In genomic region chr19:9507285-9507684, GRCh38 we compare ENCODE assay signal across 37 cellular contexts. TPM values are rescaled to one million over a fixed set of nuclear protein-coding genes. Genes with fewer than 3 reads are reported as not detected.
"Had no signal": no experiment of that assay in that cellular context is flagged by ENCODE, and none has a peak within 500 bp of the region (broad histone marks: within the 10 kb centered on the region; RNA-seq: fewer than 3 reads in every experiment).

No MANE protein-coding gene starts in this region.

- H3K4me3 ChIP-seq: MG63 had no signal

- H3K36me3 ChIP-seq: MG63 had no signal

- H3K27me3 ChIP-seq: MG63 had no signal

- DNase-seq: Karpas-422, Kasumi-1, MG63, MM.1S, MV-4-11, NCI-H1048, NCI-H1092, NCI-H1092 treated with DMSO at 0.1 percent for 48 hours, NCI-H1105, NCI-H1105 treated with DMSO at 0.1 percent for 48 hours, NCI-H1417, NCI-H1417 treated with DMSO at 0.1 percent for 48 hours, NCI-H1436, NCI-H1436 treated with DMSO at 0.1 percent for 48 hours, NCI-H146, NCI-H1694, NCI-H1694 treated with DMSO at 0.1 percent for 48 hours, NCI-H187, NCI-H187 treated with DMSO at 0.1 percent for 48 hours, NCI-H1930, NCI-H2029, NCI-H2029 treated with DMSO at 0.1 percent for 48 hours, NCI-H2081, NCI-H2081 treated with DMSO at 0.1 percent for 48 hours, NCI-H2107, NCI-H2171, NCI-H2171 treated with DMSO at 0.1 percent for 48 hours, NCI-H2227 treated with DMSO at 0.1 percent for 48 hours, NCI-H226, NCI-H345, NCI-H446, NCI-H446 treated with DMSO at 0.1 percent for 48 hours, NCI-H510A, NCI-H510A treated with DMSO at 0.1 percent for 48 hours had no signal

RNA-seq across cellular contexts. Expression of gene ZNF560, which starts 8.9 kb away (rescaled TPM):
- total RNA-seq: LHCN-M2, MCF 10A, NCI-H460 had no signal
